In the genomic region with DNA sequence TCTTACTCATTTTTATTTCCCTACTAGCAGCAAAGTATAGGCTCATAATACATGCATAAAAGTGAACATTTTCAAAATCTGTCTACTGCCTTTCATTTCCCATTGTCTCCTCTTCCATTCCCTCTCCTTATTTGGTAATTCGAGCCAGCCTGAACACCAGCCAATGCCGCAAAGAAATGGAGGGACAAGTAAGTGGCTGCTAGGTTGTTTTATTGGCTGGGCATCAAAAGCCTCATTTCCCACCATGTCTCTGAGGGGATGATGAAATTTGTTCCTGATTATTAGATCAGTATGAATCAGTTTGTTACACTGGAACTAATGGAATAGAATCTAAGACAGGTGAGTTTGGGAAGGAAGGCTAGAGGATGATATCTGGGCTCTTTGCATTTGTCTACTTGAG, we compare ENCODE assay signal across 17 cellular contexts.
DNase-seq lines count a peak whose midpoint lies in the region; TF ChIP-seq lines count a peak whose summit lies in the region.
"Had no signal": no experiment of that assay in that cellular context is flagged by ENCODE, and none has a peak within 500 bp of the region (broad histone marks: within the 10 kb centered on the region; RNA-seq: fewer than 3 reads in every experiment).

No MANE protein-coding gene starts in this region.

- no peak for TF ChIP-seq POLR2A in ovary (IDR thresholded peaks at IDR 0.05)

- no peak overlapping the region for H3K4me3 ChIP-seq in ovary
- H3K4me3 ChIP-seq in brain microvascular endothelial cell (ENCODE audit: low read depth, low read length) = no peak overlapping the region
- H3K4me3 ChIP-seq: HAP-1, MG63 had no signal

- H3K36me3 ChIP-seq in ovary (no peaks in the 10 kb centered on the region), brain microvascular endothelial cell (replicated peaks) (no peaks in the 10 kb centered on the region)
- H3K36me3 ChIP-seq: HAP-1, MG63 had no signal

- TF ChIP-seq EP300 in ovary (IDR thresholded peaks at IDR 0.05) = no peak

- H3K4me1 ChIP-seq in ovary (ENCODE audit: insufficient read depth) = no peaks in the 10 kb centered on the region
- H3K4me1 ChIP-seq: HAP-1 had no signal

- in situ Hi-C loops in brain microvascular endothelial cell (cut with HindIII; ENCODE audit: low pct_ligation_motif_present, low sequenced_read_pairs) = no loop called here

- intact Hi-C loops in ovary (cut with DNase I) = no loop called here

- no peaks in the 10 kb centered on the region for H3K9me3 ChIP-seq in ovary
- H3K9me3 ChIP-seq: HAP-1, MG63 had no signal

- 82 to 93% (median 92%) methylated on average over 2 of the region's 2 CpGs for WGBS in ovary, 3 donors

- DNase-seq in NCI-H748 (lab: John Stamatoyannopoulos, UW; ENCODE audit: unreplicated experiment) (peak; percentile 0), NCI-H748 treated with DMSO at 0.1 percent for 48 hours (lab: John Stamatoyannopoulos, UW) (no peak), M059J (ENCODE audit: low read depth) (peak; percentile 49), NCI-H2107 treated with DMSO at 0.1 percent for 48 hours (lab: John Stamatoyannopoulos, UW; ENCODE audit: unreplicated experiment) (peak; percentile 96), left kidney (ENCODE audit: low read depth, low spot score) (peak; percentile 39), T-helper 1 cell (no peak), ovary (no peak), brain microvascular endothelial cell (no peak)
- DNase-seq: DND-41, Kasumi-1, MG63, NCI-H1694 treated with DMSO at 0.1 percent for 48 hours, NCI-H226, NCI-H510A treated with DMSO at 0.1 percent for 48 hours, PC-3, Right ventricle myocardium superior had no signal

- H3K27ac ChIP-seq in ovary (no peak overlapping the region), brain microvascular endothelial cell (no peak overlapping the region)

- TF ChIP-seq CTCF in ovary (IDR thresholded peaks at IDR 0.05) (no peak), brain microvascular endothelial cell (IDR thresholded peaks at IDR 0.05; ENCODE audit: low read depth, low read length, missing control alignments) (no peak)

- H3K27me3 ChIP-seq in ovary = no peaks in the 10 kb centered on the region
- no peaks in the 10 kb centered on the region for H3K27me3 ChIP-seq in brain microvascular endothelial cell (replicated peaks)
- H3K27me3 ChIP-seq: MG63 had no signal

Comparison
In these comparisons a context has a peak if more than half of its experiments do, and no peak if none do; other contexts are left out.
1. DNase-seq: peak in NCI-H748 (single experiment), M059J (single experiment), NCI-H2107 treated with DMSO at 0.1 percent for 48 hours (single experiment) and left kidney (single experiment); none in NCI-H748 treated with DMSO at 0.1 percent for 48 hours (single experiment), T-helper 1 cell (0 of 5), ovary (0 of 5) and brain microvascular endothelial cell (single experiment).